Comparison of ENCODE assay signal across 9 cellular contexts in the genomic region with DNA sequence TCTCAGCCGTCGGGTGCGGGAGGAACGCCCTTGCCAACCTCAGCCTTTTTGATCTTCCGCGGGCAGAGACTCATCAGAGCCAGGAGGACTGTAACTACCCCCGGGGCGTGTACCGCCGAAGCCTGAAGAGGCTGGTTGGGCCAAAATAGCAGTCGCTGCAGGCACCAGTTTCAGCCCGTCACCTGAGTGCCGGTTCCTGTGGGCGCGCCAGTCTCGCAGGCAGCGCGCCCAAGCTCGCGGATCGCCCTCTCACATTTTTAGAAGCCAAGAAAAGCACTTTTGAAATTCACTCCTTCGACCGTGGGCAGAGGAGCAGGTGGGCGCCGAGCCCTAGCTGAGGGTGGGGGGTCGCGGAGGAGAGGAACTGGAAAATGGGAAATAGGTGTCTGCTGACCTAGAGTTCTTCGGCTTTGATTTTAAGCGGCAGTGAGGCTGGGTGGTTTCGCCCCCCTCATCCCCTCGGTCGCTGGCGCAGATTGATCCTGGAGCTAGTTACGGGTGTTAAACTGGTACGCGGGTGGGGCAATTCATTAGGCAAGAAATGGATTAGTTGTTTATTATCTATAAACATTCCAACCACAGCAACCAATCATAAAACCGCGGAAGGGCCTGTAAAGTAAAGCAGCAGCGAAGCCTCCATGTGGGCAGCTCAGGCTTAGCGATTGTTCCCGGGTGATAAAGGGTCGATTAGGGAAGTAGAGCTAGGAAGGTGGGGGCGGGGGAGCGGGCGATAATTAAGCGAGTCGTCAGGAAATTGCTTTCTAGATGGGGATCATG.
DNase-seq lines count a peak whose midpoint lies in the region; ATAC-seq, FAIRE-seq and TF ChIP-seq lines count a peak whose summit lies in the region.
"Had no signal": no experiment of that assay in that cellular context is flagged by ENCODE, and none has a peak within 500 bp of the region (broad histone marks: within the 10 kb centered on the region; RNA-seq: fewer than 3 reads in every experiment).

No MANE protein-coding gene starts in this region.

- H3K9me3 Mint-ChIP-seq in HFFc6 = peaks cover 3% of the 10 kb centered on the region; the same call in 1 of the 2 replicates
- H3K9me3 Mint-ChIP-seq in activated naive CD4-positive, alpha-beta T cell treated with anti-CD3 and anti-CD28 coated beads, Interleukin-2, amount 10 ng/mL, durations not matched to agents 7 days and 5 days = no peaks in the 10 kb centered on the region

- TF ChIP-seq CTCF in HFFc6 (IDR thresholded peaks at IDR 0.05) = no peak

- ATAC-seq in left colon (peak; percentile 14), GM19397 (IDR thresholded peaks at IDR 0.05; ENCODE audit: unreplicated experiment) (no peak)

- peaks cover 58% of the 10 kb centered on the region for H3K27me3 Mint-ChIP-seq in HFFc6 (ENCODE audit: insufficient read depth)
- peaks cover 89% of the 10 kb centered on the region for H3K27me3 Mint-ChIP-seq in activated naive CD4-positive, alpha-beta T cell treated with anti-CD3 and anti-CD28 coated beads, Interleukin-2, amount 10 ng/mL, durations not matched to agents 7 days and 5 days

- H3K4me3 Mint-ChIP-seq in HFFc6 = peak overlapping the region; percentile 0
- peak overlapping the region; percentile 29 for H3K4me3 Mint-ChIP-seq in activated naive CD4-positive, alpha-beta T cell treated with anti-CD3 and anti-CD28 coated beads, Interleukin-2, amount 10 ng/mL, durations not matched to agents 7 days and 5 days

- H3K27ac ChIP-seq in substantia nigra (ENCODE audit: low read depth, low read length, poor library complexity, severe bottlenecking) = no peak overlapping the region

- peaks cover 4% of the 10 kb centered on the region; the same call in 1 of the 2 replicates for H3K36me3 Mint-ChIP-seq in HFFc6 (ENCODE audit: low read depth)
- peaks cover 3% of the 10 kb centered on the region for H3K36me3 Mint-ChIP-seq in activated naive CD4-positive, alpha-beta T cell treated with anti-CD3 and anti-CD28 coated beads, Interleukin-2, amount 10 ng/mL, durations not matched to agents 7 days and 5 days

- intact Hi-C loops in left colon (cut with DNase I, micrococcal nuclease) = loop anchor here in 1 of 2 donors (10.0 kb wide), 1 partner anchor 101 kb away; no protein-coding TSS in a partner anchor

- CTCF ChIA-PET in activated naive CD4-positive, alpha-beta T cell treated with anti-CD3 and anti-CD28 coated beads, Interleukin-2, amount 10 ng/mL, durations not matched to agents 7 days and 5 days (lab: Charles Lee) = interaction anchor here (0.6 to 1.0 kb wide), 2 partner anchors 10 to 397 kb away, joined by 3 to 4 read pairs; no protein-coding TSS in a partner anchor

- no peak for FAIRE-seq in RCC 7860 (lab: Jason Lieb, UNC)
- FAIRE-seq: GM18507 had no signal

- peaks cover 62% of the 10 kb centered on the region for H3K4me1 Mint-ChIP-seq in HFFc6 (ENCODE audit: low read depth)
- H3K4me1 Mint-ChIP-seq in activated naive CD4-positive, alpha-beta T cell treated with anti-CD3 and anti-CD28 coated beads, Interleukin-2, amount 10 ng/mL, durations not matched to agents 7 days and 5 days = peaks cover 44% of the 10 kb centered on the region

- no peak overlapping the region for H3K27ac Mint-ChIP-seq in HFFc6
- peak overlapping the region; percentile 9 for H3K27ac Mint-ChIP-seq in activated naive CD4-positive, alpha-beta T cell treated with anti-CD3 and anti-CD28 coated beads, Interleukin-2, amount 10 ng/mL, durations not matched to agents 7 days and 5 days

- DNase-seq in CD1c-positive myeloid dendritic cell (ENCODE audit: extremely low spot score) (peak; percentile 29), HFFc6 (no peak), left colon (no peak), substantia nigra (lab: John Stamatoyannopoulos, UW) (no peak), cerebellar nuclear complex (lab: John Stamatoyannopoulos, UW) (no peak), RCC 7860 (ENCODE audit: low spot score) (no peak)
- peak; percentile 41 for DNase-seq in activated naive CD4-positive, alpha-beta T cell treated with anti-CD3 and anti-CD28 coated beads, Interleukin-2, amount 10 ng/mL, durations not matched to agents 7 days and 5 days

Comparison
In these comparisons a context has a peak if more than half of its experiments do, and no peak if none do; other contexts are left out.
1. DNase-seq: peak in CD1c-positive myeloid dendritic cell (single experiment) and activated naive CD4-positive, alpha-beta T cell treated with anti-CD3 and anti-CD28 coated beads, Interleukin-2, amount 10 ng/mL, durations not matched to agents 7 days and 5 days (single experiment); none in HFFc6 (single experiment), left colon (0 of 2), substantia nigra (0 of 49), cerebellar nuclear complex (0 of 2) and RCC 7860 (single experiment).